1 cellular context compared by ENCODE assay signal in the genomic region with DNA sequence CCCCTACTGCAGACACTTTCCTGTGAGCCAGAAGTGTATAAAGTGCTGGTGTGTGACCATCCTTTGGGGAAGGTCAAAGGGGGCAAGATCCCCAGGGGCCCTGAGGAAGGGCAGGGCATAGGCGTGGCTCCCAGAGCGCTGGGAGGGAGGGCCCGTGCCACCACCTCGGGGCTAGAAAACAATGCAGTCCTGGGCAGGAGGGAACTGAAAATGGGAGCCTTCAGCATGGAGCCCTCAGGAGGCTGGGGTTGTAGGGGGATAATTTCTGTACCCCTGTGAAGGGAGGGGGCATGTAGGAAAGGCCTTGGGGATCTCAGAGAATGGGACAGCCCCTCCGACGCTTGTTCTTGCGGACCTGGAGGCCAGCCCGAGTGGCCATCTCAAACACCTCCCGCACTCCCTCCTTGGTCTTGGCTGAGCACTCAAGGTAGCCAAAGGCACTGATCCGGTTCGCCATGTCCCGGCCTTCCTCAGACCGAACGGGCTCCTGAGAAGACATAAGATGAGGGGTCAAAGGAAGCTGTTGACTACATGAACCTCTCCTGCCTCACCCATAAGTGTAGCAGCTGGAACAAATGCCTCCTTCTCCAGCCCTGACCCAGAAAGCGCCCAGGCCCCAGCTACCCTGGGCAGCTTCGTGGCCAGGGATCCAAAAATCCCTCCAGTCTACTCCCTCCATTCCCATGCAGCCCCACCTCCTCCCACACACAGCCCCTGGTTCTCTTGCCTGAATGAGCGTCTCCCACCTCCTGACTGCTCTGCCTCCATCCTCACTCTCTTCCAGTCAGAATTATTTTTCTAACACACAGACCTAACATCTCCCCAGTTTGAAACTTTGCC.
TF ChIP-seq lines count a peak whose summit lies in the region.

No MANE protein-coding gene starts in this region.

TF ChIP-seq in HepG2, 621 proteins besides CTCF, POLR2A, EP300 and RAD21 (continued from another document and continues in another):
- TF ChIP-seq ARID2 (CRISPR knock-in tag; IDR thresholded peaks at IDR 0.05; ENCODE audit: borderline replicate concordance) (no peak), AGO1 (IDR thresholded peaks at IDR 0.05; ENCODE audit: low read depth, low read length, poor library complexity, severe bottlenecking) (peak; percentile 53), ZNF17 (CRISPR knock-in tag; IDR thresholded peaks at IDR 0.05) (no peak), ZNF350 (CRISPR knock-in tag; IDR thresholded peaks at IDR 0.05; ENCODE audit: borderline replicate concordance, low read depth) (no peak), ZNF879 (CRISPR knock-in tag; IDR thresholded peaks at IDR 0.05) (no peak), TBX3 (IDR thresholded peaks at IDR 0.05; ENCODE audit: borderline replicate concordance) (no peak), NFE2L1 (CRISPR knock-in tag; IDR thresholded peaks at IDR 0.05; ENCODE audit: borderline replicate concordance) (no peak), AGO2 (optimal IDR thresholded peaks at IDR 0.05; ENCODE audit: low read depth, low read length) (peak; percentile 92), ZNF556 (CRISPR knock-in tag; IDR thresholded peaks at IDR 0.05; ENCODE audit: borderline replicate concordance) (no peak), ZNF615 (CRISPR knock-in tag; IDR thresholded peaks at IDR 0.05; ENCODE audit: borderline replicate concordance) (no peak), ARNTL (CRISPR knock-in tag; IDR thresholded peaks at IDR 0.05) (no peak), ZKSCAN5 (CRISPR knock-in tag; IDR thresholded peaks at IDR 0.05) (no peak), ZBTB1 (CRISPR knock-in tag; IDR thresholded peaks at IDR 0.05; ENCODE audit: borderline replicate concordance) (no peak), ZNF570 (CRISPR knock-in tag; IDR thresholded peaks at IDR 0.05; ENCODE audit: borderline replicate concordance) (no peak), ZC3H13 (CRISPR knock-in tag; IDR thresholded peaks at IDR 0.05) (0 out of 2 replicates have a peak, but pooled peaks have one; percentile 51), RBFOX2 (IDR thresholded peaks at IDR 0.05; ENCODE audit: low read depth, low read length) (peak; percentile 40; the same call in 1 of the 2 replicates), KLF16 (CRISPR knock-in tag; IDR thresholded peaks at IDR 0.05) (0 out of 4 replicates have a peak, but pooled peaks of 1 of the 2 experiments have one; percentile 20), ZNF790 (CRISPR knock-in tag; IDR thresholded peaks at IDR 0.05; ENCODE audit: borderline replicate concordance) (no peak; the same call in 1 of the 2 replicates), ZNF260 (CRISPR knock-in tag; IDR thresholded peaks at IDR 0.05; ENCODE audit: borderline replicate concordance, low read depth) (no peak), ADNP (CRISPR knock-in tag; IDR thresholded peaks at IDR 0.05) (no peak), ZNF136 (CRISPR knock-in tag; IDR thresholded peaks at IDR 0.05; ENCODE audit: low read depth) (no peak), ZNF674 (CRISPR knock-in tag; IDR thresholded peaks at IDR 0.05; ENCODE audit: low read depth) (no peak), ZFP36L1 (CRISPR knock-in tag; IDR thresholded peaks at IDR 0.05) (no peak), PRPF4 (IDR thresholded peaks at IDR 0.05; ENCODE audit: low read depth, low read length, poor library complexity, severe bottlenecking) (no peak), NONO (IDR thresholded peaks at IDR 0.05) (no peak), NONO (CRISPR knock-in tag; conservative IDR thresholded peaks at IDR 0.05) (0 out of 2 replicates have a peak, but pooled peaks have one; percentile 14), NFYC (CRISPR knock-in tag; IDR thresholded peaks at IDR 0.05) (no peak), ZNF235 (CRISPR knock-in tag; IDR thresholded peaks at IDR 0.05; ENCODE audit: borderline replicate concordance) (peak; percentile 29; the same call in 1 of the 2 replicates), ZNF839 (CRISPR knock-in tag; IDR thresholded peaks at IDR 0.05; ENCODE audit: borderline replicate concordance) (no peak), RXRB (CRISPR knock-in tag; IDR thresholded peaks at IDR 0.05; ENCODE audit: borderline replicate concordance) (no peak), ZKSCAN8 (CRISPR knock-in tag; IDR thresholded peaks at IDR 0.05; ENCODE audit: borderline replicate concordance) (no peak), KDM5B (CRISPR knock-in tag; IDR thresholded peaks at IDR 0.05; ENCODE audit: borderline replicate concordance) (0 out of 2 replicates have a peak, but pooled peaks have one; percentile 6), FOXM1 (CRISPR knock-in tag; IDR thresholded peaks at IDR 0.05) (no peak), RFXANK (CRISPR knock-in tag; IDR thresholded peaks at IDR 0.05) (no peak), SMAD9 (CRISPR knock-in tag; IDR thresholded peaks at IDR 0.05) (no peak), NKX3-1 (CRISPR knock-in tag; IDR thresholded peaks at IDR 0.05) (no peak), MLLT10 (CRISPR knock-in tag; IDR thresholded peaks at IDR 0.05) (no peak), THYN1 (CRISPR knock-in tag; IDR thresholded peaks at IDR 0.05; ENCODE audit: borderline replicate concordance, low read depth) (no peak), PHB2 (IDR thresholded peaks at IDR 0.05; ENCODE audit: partially characterized antibody) (no peak), CREB1 (IDR thresholded peaks at IDR 0.05) (no peak), CREB1 (CRISPR knock-in tag; IDR thresholded peaks at IDR 0.05) (no peak), ZNF484 (CRISPR knock-in tag; IDR thresholded peaks at IDR 0.05; ENCODE audit: borderline replicate concordance, low read depth) (no peak)
- TF ChIP-seq, protein P1, sequence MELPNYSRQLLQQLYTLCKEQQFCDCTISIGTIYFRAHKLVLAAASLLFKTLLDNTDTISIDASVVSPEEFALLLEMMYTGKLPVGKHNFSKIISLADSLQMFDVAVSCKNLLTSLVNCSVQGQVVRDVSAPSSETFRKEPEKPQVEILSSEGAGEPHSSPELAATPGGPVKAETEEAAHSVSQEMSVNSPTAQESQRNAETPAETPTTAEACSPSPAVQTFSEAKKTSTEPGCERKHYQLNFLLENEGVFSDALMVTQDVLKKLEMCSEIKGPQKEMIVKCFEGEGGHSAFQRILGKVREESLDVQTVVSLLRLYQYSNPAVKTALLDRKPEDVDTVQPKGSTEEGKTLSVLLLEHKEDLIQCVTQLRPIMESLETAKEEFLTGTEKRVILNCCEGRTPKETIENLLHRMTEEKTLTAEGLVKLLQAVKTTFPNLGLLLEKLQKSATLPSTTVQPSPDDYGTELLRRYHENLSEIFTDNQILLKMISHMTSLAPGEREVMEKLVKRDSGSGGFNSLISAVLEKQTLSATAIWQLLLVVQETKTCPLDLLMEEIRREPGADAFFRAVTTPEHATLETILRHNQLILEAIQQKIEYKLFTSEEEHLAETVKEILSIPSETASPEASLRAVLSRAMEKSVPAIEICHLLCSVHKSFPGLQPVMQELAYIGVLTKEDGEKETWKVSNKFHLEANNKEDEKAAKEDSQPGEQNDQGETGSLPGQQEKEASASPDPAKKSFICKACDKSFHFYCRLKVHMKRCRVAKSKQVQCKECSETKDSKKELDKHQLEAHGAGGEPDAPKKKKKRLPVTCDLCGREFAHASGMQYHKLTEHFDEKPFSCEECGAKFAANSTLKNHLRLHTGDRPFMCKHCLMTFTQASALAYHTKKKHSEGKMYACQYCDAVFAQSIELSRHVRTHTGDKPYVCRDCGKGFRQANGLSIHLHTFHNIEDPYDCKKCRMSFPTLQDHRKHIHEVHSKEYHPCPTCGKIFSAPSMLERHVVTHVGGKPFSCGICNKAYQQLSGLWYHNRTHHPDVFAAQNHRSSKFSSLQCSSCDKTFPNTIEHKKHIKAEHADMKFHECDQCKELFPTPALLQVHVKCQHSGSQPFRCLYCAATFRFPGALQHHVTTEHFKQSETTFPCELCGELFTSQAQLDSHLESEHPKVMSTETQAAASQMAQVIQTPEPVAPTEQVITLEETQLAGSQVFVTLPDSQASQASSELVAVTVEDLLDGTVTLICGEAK (IDR thresholded peaks at IDR 0.05), result no peak
- TF ChIP-seq, protein P1 (CRISPR knock-in tag; IDR thresholded peaks at IDR 0.05), result no peak
- TF ChIP-seq, protein P2, sequence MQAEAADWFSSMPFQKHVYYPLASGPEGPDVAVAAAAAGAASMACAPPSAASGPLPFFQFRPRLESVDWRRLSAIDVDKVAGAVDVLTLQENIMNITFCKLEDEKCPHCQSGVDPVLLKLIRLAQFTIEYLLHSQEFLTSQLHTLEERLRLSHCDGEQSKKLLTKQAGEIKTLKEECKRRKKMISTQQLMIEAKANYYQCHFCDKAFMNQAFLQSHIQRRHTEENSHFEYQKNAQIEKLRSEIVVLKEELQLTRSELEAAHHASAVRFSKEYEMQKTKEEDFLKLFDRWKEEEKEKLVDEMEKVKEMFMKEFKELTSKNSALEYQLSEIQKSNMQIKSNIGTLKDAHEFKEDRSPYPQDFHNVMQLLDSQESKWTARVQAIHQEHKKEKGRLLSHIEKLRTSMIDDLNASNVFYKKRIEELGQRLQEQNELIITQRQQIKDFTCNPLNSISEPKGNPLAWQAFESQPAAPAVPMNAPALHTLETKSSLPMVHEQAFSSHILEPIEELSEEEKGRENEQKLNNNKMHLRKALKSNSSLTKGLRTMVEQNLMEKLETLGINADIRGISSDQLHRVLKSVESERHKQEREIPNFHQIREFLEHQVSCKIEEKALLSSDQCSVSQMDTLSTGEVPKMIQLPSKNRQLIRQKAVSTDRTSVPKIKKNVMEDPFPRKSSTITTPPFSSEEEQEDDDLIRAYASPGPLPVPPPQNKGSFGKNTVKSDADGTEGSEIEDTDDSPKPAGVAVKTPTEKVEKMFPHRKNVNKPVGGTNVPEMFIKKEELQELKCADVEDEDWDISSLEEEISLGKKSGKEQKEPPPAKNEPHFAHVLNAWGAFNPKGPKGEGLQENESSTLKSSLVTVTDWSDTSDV (CRISPR knock-in tag; IDR thresholded peaks at IDR 0.05), result no peak
- TF ChIP-seq, protein P3, sequence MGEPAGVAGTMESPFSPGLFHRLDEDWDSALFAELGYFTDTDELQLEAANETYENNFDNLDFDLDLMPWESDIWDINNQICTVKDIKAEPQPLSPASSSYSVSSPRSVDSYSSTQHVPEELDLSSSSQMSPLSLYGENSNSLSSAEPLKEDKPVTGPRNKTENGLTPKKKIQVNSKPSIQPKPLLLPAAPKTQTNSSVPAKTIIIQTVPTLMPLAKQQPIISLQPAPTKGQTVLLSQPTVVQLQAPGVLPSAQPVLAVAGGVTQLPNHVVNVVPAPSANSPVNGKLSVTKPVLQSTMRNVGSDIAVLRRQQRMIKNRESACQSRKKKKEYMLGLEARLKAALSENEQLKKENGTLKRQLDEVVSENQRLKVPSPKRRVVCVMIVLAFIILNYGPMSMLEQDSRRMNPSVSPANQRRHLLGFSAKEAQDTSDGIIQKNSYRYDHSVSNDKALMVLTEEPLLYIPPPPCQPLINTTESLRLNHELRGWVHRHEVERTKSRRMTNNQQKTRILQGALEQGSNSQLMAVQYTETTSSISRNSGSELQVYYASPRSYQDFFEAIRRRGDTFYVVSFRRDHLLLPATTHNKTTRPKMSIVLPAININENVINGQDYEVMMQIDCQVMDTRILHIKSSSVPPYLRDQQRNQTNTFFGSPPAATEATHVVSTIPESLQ (CRISPR knock-in tag; conservative IDR thresholded peaks at IDR 0.05), result no peak
- TF ChIP-seq, protein P4, sequence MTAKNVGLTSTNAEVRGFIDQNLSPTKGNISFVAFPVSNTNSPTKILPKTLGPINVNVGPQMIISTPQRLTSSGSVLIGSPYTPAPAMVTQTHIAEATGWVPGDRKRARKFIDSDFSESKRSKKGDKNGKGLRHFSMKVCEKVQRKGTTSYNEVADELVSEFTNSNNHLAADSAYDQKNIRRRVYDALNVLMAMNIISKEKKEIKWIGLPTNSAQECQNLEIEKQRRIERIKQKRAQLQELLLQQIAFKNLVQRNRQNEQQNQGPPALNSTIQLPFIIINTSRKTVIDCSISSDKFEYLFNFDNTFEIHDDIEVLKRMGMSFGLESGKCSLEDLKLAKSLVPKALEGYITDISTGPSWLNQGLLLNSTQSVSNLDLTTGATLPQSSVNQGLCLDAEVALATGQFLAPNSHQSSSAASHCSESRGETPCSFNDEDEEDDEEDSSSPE (CRISPR knock-in tag; IDR thresholded peaks at IDR 0.05), result no peak
- TF ChIP-seq, protein P5, sequence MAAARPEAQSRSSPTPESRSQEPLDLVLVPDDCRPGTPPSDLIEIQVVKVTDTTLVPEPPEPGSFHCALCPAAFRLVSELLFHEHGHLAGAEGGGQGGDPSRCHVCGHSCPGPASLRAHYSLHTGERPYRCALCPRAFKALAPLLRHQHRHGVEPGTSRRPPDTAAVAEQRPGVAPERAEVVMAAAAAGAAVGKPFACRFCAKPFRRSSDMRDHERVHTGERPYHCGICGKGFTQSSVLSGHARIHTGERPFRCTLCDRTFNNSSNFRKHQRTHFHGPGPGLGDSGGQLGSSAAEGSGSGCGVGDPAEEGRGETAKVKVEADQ (CRISPR knock-in tag; IDR thresholded peaks at IDR 0.05; ENCODE audit: borderline replicate concordance), result no peak
